Comparison of ENCODE assay signal across 9 cellular contexts in genomic region chr14:70254476-70254961, GRCh38.
DNase-seq lines count a peak whose midpoint lies in the region; ATAC-seq and TF ChIP-seq lines count a peak whose summit lies in the region.
"Had no signal": no experiment of that assay in that cellular context is flagged by ENCODE, and none has a peak within 500 bp of the region (broad histone marks: within the 10 kb centered on the region; RNA-seq: fewer than 3 reads in every experiment).

No MANE protein-coding gene starts in this region.

- no peak for ATAC-seq in GM21360 (IDR thresholded peaks at IDR 0.05; ENCODE audit: unreplicated experiment)

- H3K36me3 ChIP-seq in GM23248 (ENCODE audit: low read depth) (no peaks in the 10 kb centered on the region), brain microvascular endothelial cell (replicated peaks) (no peaks in the 10 kb centered on the region), tibial artery (no peaks in the 10 kb centered on the region)

- H3K27ac ChIP-seq in GM23248 = no peak overlapping the region
- no peak overlapping the region for H3K27ac ChIP-seq in brain microvascular endothelial cell
- no peak overlapping the region for H3K27ac ChIP-seq in tibial artery
- H3K27ac ChIP-seq: SK-N-MC had no signal

- no peaks in the 10 kb centered on the region for H3K79me2 ChIP-seq in GM23248 (ENCODE audit: insufficient read depth)

- H3K9ac ChIP-seq in GM23248 = no peak overlapping the region

- peak overlapping the region; percentile 65 for H3K4me3 Mint-ChIP-seq in Calu3 (ENCODE audit: low read depth, unreplicated experiment)
- no peak overlapping the region for H3K4me3 Mint-ChIP-seq in activated T-helper 1 cell treated with anti-CD3 and anti-CD28 coated beads, Interleukin-12 subunit alpha, Interleukin-12 subunit beta, Interleukin-2, Interleukin-4 antibody, amounts not matched to agents 30 ng/mL and 10 ng/mL and 1 ng/mL, durations not matched to agents 14 hours and 24 hours and 36 hours

- H3K4me3 ChIP-seq in GM23248 = peak overlapping the region; percentile 53
- H3K4me3 ChIP-seq in brain microvascular endothelial cell (ENCODE audit: low read depth, low read length) = peak overlapping the region; percentile 34
- peak overlapping the region; percentile 35 to 48 for H3K4me3 ChIP-seq in tibial artery
- H3K4me3 ChIP-seq: SK-N-MC had no signal

- WGBS in GM23248 (ENCODE audit: low coverage in 1 of 2, low lambda C conversion rate in 2 of 2, missing lambda C conversion rate in 2 of 2), 2 experiments = 1 to 2% methylated on average over 24 to 27 of the region's 31 CpGs

- no peaks in the 10 kb centered on the region for H3K4me1 Mint-ChIP-seq in Calu3 (ENCODE audit: low read depth, unreplicated experiment)
- no peaks in the 10 kb centered on the region for H3K4me1 Mint-ChIP-seq in activated T-helper 1 cell treated with anti-CD3 and anti-CD28 coated beads, Interleukin-12 subunit alpha, Interleukin-12 subunit beta, Interleukin-2, Interleukin-4 antibody, amounts not matched to agents 30 ng/mL and 10 ng/mL and 1 ng/mL, durations not matched to agents 14 hours and 24 hours and 36 hours (ENCODE audit: low read depth)

- H3K9me3 ChIP-seq in GM23248 (ENCODE audit: low read depth) = no peaks in the 10 kb centered on the region
- no peaks in the 10 kb centered on the region for H3K9me3 ChIP-seq in tibial artery

- H4K20me1 ChIP-seq in GM23248 (ENCODE audit: insufficient read depth) = no peaks in the 10 kb centered on the region

- intact Hi-C loops in Calu3 (cut with micrococcal nuclease; ENCODE audit: unreplicated experiment) = no loop called here
- intact Hi-C loops in tibial artery (cut with DNase I; ENCODE audit: low total_unique reads) = no loop called here
- intact Hi-C loops in activated T-helper 1 cell treated with anti-CD3 and anti-CD28 coated beads, Interleukin-12 subunit alpha, Interleukin-12 subunit beta, Interleukin-2, Interleukin-4 antibody, amounts not matched to agents 30 ng/mL and 10 ng/mL and 1 ng/mL, durations not matched to agents 14 hours and 24 hours and 36 hours (cut with micrococcal nuclease) = no loop called here

- H3K4me2 ChIP-seq in GM23248 (ENCODE audit: unreplicated experiment) = peak overlapping the region; percentile 35

- peak overlapping the region; percentile 60; the same call in 1 of the 2 replicates for H2AFZ ChIP-seq in GM23248

- H3K4me1 ChIP-seq in GM23248 (ENCODE audit: insufficient read depth) (no peaks in the 10 kb centered on the region), tibial artery (peaks cover 0 to 7% (median 5%) of the 10 kb centered on the region in 4 donors)

- H3K27me3 ChIP-seq in GM23248 (replicated peaks; ENCODE audit: insufficient read depth) = peaks cover 20% of the 10 kb centered on the region
- H3K27me3 ChIP-seq in brain microvascular endothelial cell (replicated peaks) = peaks cover 9% of the 10 kb centered on the region
- peaks cover 0 to 40% of the 10 kb centered on the region in 2 donors for H3K27me3 ChIP-seq in tibial artery

- H3K27me3 Mint-ChIP-seq in Calu3 (ENCODE audit: unreplicated experiment) = peaks cover 64% of the 10 kb centered on the region
- H3K27me3 Mint-ChIP-seq in activated T-helper 1 cell treated with anti-CD3 and anti-CD28 coated beads, Interleukin-12 subunit alpha, Interleukin-12 subunit beta, Interleukin-2, Interleukin-4 antibody, amounts not matched to agents 30 ng/mL and 10 ng/mL and 1 ng/mL, durations not matched to agents 14 hours and 24 hours and 36 hours (ENCODE audit: insufficient read depth) = peaks cover 66% of the 10 kb centered on the region

- no peaks in the 10 kb centered on the region for H3F3A ChIP-seq in GM23248 (ENCODE audit: insufficient read depth)

- no peak overlapping the region for H3K27ac Mint-ChIP-seq in Calu3 (ENCODE audit: unreplicated experiment)
- no peak overlapping the region for H3K27ac Mint-ChIP-seq in activated T-helper 1 cell treated with anti-CD3 and anti-CD28 coated beads, Interleukin-12 subunit alpha, Interleukin-12 subunit beta, Interleukin-2, Interleukin-4 antibody, amounts not matched to agents 30 ng/mL and 10 ng/mL and 1 ng/mL, durations not matched to agents 14 hours and 24 hours and 36 hours

- no peak for TF ChIP-seq CTCF in Calu3 (IDR thresholded peaks at IDR 0.05; ENCODE audit: unreplicated experiment)
- TF ChIP-seq CTCF in brain microvascular endothelial cell (IDR thresholded peaks at IDR 0.05; ENCODE audit: low read depth, low read length, missing control alignments) = no peak
- no peak for TF ChIP-seq CTCF in tibial artery (IDR thresholded peaks at IDR 0.05)

- DNase-seq in Calu3 = peak; percentile 65
- DNase-seq in GM23248 = peak; percentile 35
- peak; percentile 32 for DNase-seq in NCI-H2227 treated with DMSO at 0.1 percent for 48 hours (lab: John Stamatoyannopoulos, UW)
- no peak for DNase-seq in brain microvascular endothelial cell
- DNase-seq in left kidney (ENCODE audit: low read depth, low spot score) = peak; percentile 83
- DNase-seq in tibial artery = no peak
- no peak for DNase-seq in activated T-helper 1 cell treated with anti-CD3 and anti-CD28 coated beads, Interleukin-12 subunit alpha, Interleukin-12 subunit beta, Interleukin-2, Interleukin-4 antibody, amounts not matched to agents 30 ng/mL and 10 ng/mL and 1 ng/mL, durations not matched to agents 14 hours and 24 hours and 36 hours (ENCODE audit: low spot score)

- H3K36me3 Mint-ChIP-seq in Calu3 (ENCODE audit: insufficient read depth, unreplicated experiment) = peaks cover 5% of the 10 kb centered on the region
- H3K36me3 Mint-ChIP-seq in activated T-helper 1 cell treated with anti-CD3 and anti-CD28 coated beads, Interleukin-12 subunit alpha, Interleukin-12 subunit beta, Interleukin-2, Interleukin-4 antibody, amounts not matched to agents 30 ng/mL and 10 ng/mL and 1 ng/mL, durations not matched to agents 14 hours and 24 hours and 36 hours (ENCODE audit: low read depth) = no peaks in the 10 kb centered on the region

- CTCF ChIA-PET in Calu3 (lab: Charles Lee) = no interaction called here

- BruUV-seq in Calu3 (replicated peaks; lab: Mats Ljungman, UMichigan) = no TSS peak

- H3K9me3 Mint-ChIP-seq in Calu3 (ENCODE audit: low read depth, unreplicated experiment) = no peaks in the 10 kb centered on the region
- peaks cover 3% of the 10 kb centered on the region for H3K9me3 Mint-ChIP-seq in activated T-helper 1 cell treated with anti-CD3 and anti-CD28 coated beads, Interleukin-12 subunit alpha, Interleukin-12 subunit beta, Interleukin-2, Interleukin-4 antibody, amounts not matched to agents 30 ng/mL and 10 ng/mL and 1 ng/mL, durations not matched to agents 14 hours and 24 hours and 36 hours

- H3K9me2 ChIP-seq in GM23248 (ENCODE audit: insufficient read depth) = no peaks in the 10 kb centered on the region

- in situ Hi-C loops in GM23248 (cut with MboI) = no loop called here
- in situ Hi-C loops in brain microvascular endothelial cell (cut with HindIII; ENCODE audit: low pct_ligation_motif_present, low sequenced_read_pairs) = no loop called here

Comparison
In these comparisons a context has a peak if more than half of its experiments do, and no peak if none do; other contexts are left out.
1. DNase-seq: peak in Calu3 (single experiment), GM23248 (single experiment), NCI-H2227 treated with DMSO at 0.1 percent for 48 hours (single experiment) and left kidney (single experiment); none in brain microvascular endothelial cell (single experiment), tibial artery (0 of 2) and activated T-helper 1 cell treated with anti-CD3 and anti-CD28 coated beads, Interleukin-12 subunit alpha, Interleukin-12 subunit beta, Interleukin-2, Interleukin-4 antibody, amounts not matched to agents 30 ng/mL and 10 ng/mL and 1 ng/mL, durations not matched to agents 14 hours and 24 hours and 36 hours (single experiment).
2. Peak in every context shown above with its lines, with median percentiles within 50 percentile points of each other: H3K4me3 ChIP-seq.